Comparison of ENCODE assay signal across 22 cellular contexts in the genomic region with DNA sequence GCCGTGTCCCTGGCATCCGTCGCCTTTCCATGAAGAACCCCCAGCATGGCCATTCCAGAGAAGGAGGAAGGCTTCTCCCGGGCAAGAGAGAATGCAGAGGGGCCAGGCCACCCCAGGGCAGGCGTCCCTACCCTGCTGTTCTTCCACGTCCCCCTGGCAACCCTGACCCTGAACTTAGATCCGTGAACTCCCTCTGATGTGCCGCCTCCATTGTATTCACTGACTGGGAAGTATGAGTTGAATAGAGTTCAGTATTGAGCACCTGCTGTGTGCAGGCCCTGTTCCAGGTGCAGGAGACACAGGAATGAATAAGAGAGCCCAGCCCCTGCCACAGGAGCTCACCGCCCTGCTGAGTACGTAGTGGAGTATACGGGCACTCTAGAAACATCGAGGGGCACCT. TPM values are rescaled to one million over a fixed set of nuclear protein-coding genes. Genes with fewer than 3 reads are reported as not detected.
"Had no signal": no experiment of that assay in that cellular context is flagged by ENCODE, and none has a peak within 500 bp of the region (broad histone marks: within the 10 kb centered on the region; RNA-seq: fewer than 3 reads in every experiment).

No MANE protein-coding gene starts in this region.

- H3K36me3 Mint-ChIP-seq: activated naive CD8-positive, alpha-beta T cell treated with anti-CD3 and anti-CD28 coated beads, Interleukin-2, amount 10 ng/mL, durations not matched to agents 7 days and 5 days; immature natural killer cell had no signal

- H3K27ac Mint-ChIP-seq: activated CD4-positive, alpha-beta T cell treated with anti-CD3 and anti-CD28 coated beads, Interleukin-2, amount 10 ng/mL, durations not matched to agents 7 days and 5 days; activated CD8-positive, alpha-beta T cell treated with anti-CD3 and anti-CD28 coated beads, Interleukin-2, amount 10 ng/mL, durations not matched to agents 7 days and 5 days; activated naive CD8-positive, alpha-beta T cell treated with anti-CD3 and anti-CD28 coated beads, Interleukin-2, amount 10 ng/mL, durations not matched to agents 7 days and 5 days; activated T-cell treated with anti-CD3 and anti-CD28 coated beads, Interleukin-2, amount 50 U/mL, for 24 hours; activated T-helper 2 cell treated with anti-CD3 and anti-CD28 coated beads, Interferon-gamma antibody, Interleukin-2, Interleukin-4, amounts not matched to agents 10 μg/mL and 5 μg/mL and 100 μg/mL, durations not matched to agents 14 hours and 24 hours and 36 hours; stimulated activated naive CD8-positive, alpha-beta T cell treated with anti-CD3 and anti-CD28 coated beads, Interleukin-15, Interleukin-2, amounts not matched to agents 100 ng/mL and 50 ng/mL, for 24 hours had no signal

- H3K9me3 Mint-ChIP-seq: activated CD4-positive, alpha-beta T cell treated with anti-CD3 and anti-CD28 coated beads, Interleukin-2, amount 10 ng/mL, durations not matched to agents 7 days and 5 days; activated naive CD8-positive, alpha-beta T cell treated with anti-CD3 and anti-CD28 coated beads, Interleukin-2, amount 10 ng/mL, durations not matched to agents 7 days and 5 days; activated T-cell treated with anti-CD3 and anti-CD28 coated beads, Interleukin-2, amount 50 U/mL, for 24 hours; activated T-helper 2 cell treated with anti-CD3 and anti-CD28 coated beads, Interferon-gamma antibody, Interleukin-2, Interleukin-4, amounts not matched to agents 10 μg/mL and 5 μg/mL and 100 μg/mL, durations not matched to agents 14 hours and 24 hours and 36 hours; central memory CD8-positive, alpha-beta T cell; immature natural killer cell; stimulated activated naive CD8-positive, alpha-beta T cell treated with anti-CD3 and anti-CD28 coated beads, Interleukin-15, Interleukin-2, amounts not matched to agents 100 ng/mL and 50 ng/mL, for 24 hours had no signal

- DNase-seq: activated CD4-positive, alpha-beta T cell treated with anti-CD3 and anti-CD28 coated beads, Interleukin-2, amount 10 ng/mL, durations not matched to agents 7 days and 5 days; activated CD8-positive, alpha-beta T cell treated with anti-CD3 and anti-CD28 coated beads, Interleukin-2, amount 10 ng/mL, durations not matched to agents 7 days and 5 days; activated naive CD4-positive, alpha-beta T cell treated with Interleukin-2 at 50 U/mL for 16 hours; activated naive CD8-positive, alpha-beta T cell treated with anti-CD3 and anti-CD28 coated beads, Interleukin-2, amount 10 ng/mL, durations not matched to agents 7 days and 5 days; activated T-cell treated with anti-CD3 and anti-CD28 coated beads, Interleukin-2, amount 50 U/mL, for 24 hours; brain microvascular endothelial cell; effector CD4-positive, alpha-beta T cell; esophagus squamous epithelium; heart right ventricle; immature natural killer cell; kidney glomerular epithelial cell; left ventricle myocardium inferior; mammary epithelial cell; trophoblast cell had no signal

- H3K27me3 Mint-ChIP-seq: activated CD4-positive, alpha-beta T cell treated with anti-CD3 and anti-CD28 coated beads, Interleukin-2, amount 10 ng/mL, durations not matched to agents 7 days and 5 days; activated naive CD8-positive, alpha-beta T cell treated with anti-CD3 and anti-CD28 coated beads, Interleukin-2, amount 10 ng/mL, durations not matched to agents 7 days and 5 days; stimulated activated naive CD8-positive, alpha-beta T cell treated with anti-CD3 and anti-CD28 coated beads, Interleukin-15, Interleukin-2, amounts not matched to agents 100 ng/mL and 50 ng/mL, for 24 hours had no signal

- H3K9me3 ChIP-seq: esophagus squamous epithelium, heart right ventricle, left ventricle myocardium inferior, prostate gland, right atrium auricular region, suprapubic skin had no signal

- H3K27ac ChIP-seq: brain microvascular endothelial cell, esophagus squamous epithelium, heart right ventricle, left ventricle myocardium inferior, prostate gland, right atrium auricular region, skin epidermis, suprapubic skin had no signal

- H3K36me3 ChIP-seq: prostate gland had no signal

- ATAC-seq: activated CD4-positive, CD25-positive, alpha-beta regulatory T cell treated with anti-CD3 and anti-CD28 coated beads, Interleukin-2, amount 50 U/mL, for 24 hours; activated CD8-positive, alpha-beta T cell treated with anti-CD3 and anti-CD28 coated beads, Interleukin-2, amount 10 ng/mL, durations not matched to agents 7 days and 5 days; heart right ventricle had no signal

- H3K4me3 ChIP-seq: esophagus squamous epithelium, heart right ventricle, left ventricle myocardium inferior, prostate gland, right atrium auricular region, skin epidermis, suprapubic skin had no signal

- H3K4me3 Mint-ChIP-seq: activated CD4-positive, alpha-beta T cell treated with anti-CD3 and anti-CD28 coated beads, Interleukin-2, amount 10 ng/mL, durations not matched to agents 7 days and 5 days; activated CD8-positive, alpha-beta T cell treated with anti-CD3 and anti-CD28 coated beads, Interleukin-2, amount 10 ng/mL, durations not matched to agents 7 days and 5 days; activated naive CD8-positive, alpha-beta T cell treated with anti-CD3 and anti-CD28 coated beads, Interleukin-2, amount 10 ng/mL, durations not matched to agents 7 days and 5 days; activated T-cell treated with anti-CD3 and anti-CD28 coated beads, Interleukin-2, amount 50 U/mL, for 24 hours; central memory CD8-positive, alpha-beta T cell; immature natural killer cell; stimulated activated naive CD8-positive, alpha-beta T cell treated with anti-CD3 and anti-CD28 coated beads, Interleukin-15, Interleukin-2, amounts not matched to agents 100 ng/mL and 50 ng/mL, for 24 hours had no signal

- H3K4me1 Mint-ChIP-seq: activated naive CD8-positive, alpha-beta T cell treated with anti-CD3 and anti-CD28 coated beads, Interleukin-2, amount 10 ng/mL, durations not matched to agents 7 days and 5 days; central memory CD8-positive, alpha-beta T cell had no signal

RNA-seq across cellular contexts. Expression of gene ARHGEF17, which starts 39.0 kb away (rescaled TPM):
- total RNA-seq: activated CD4-positive, alpha-beta T cell treated with anti-CD3 and anti-CD28 coated beads, Interleukin-2, amount 10 ng/mL, durations not matched to agents 7 days and 5 days; activated naive CD8-positive, alpha-beta T cell treated with anti-CD3 and anti-CD28 coated beads, Interleukin-2, amount 10 ng/mL, durations not matched to agents 7 days and 5 days had no signal
